In the genomic region with DNA sequence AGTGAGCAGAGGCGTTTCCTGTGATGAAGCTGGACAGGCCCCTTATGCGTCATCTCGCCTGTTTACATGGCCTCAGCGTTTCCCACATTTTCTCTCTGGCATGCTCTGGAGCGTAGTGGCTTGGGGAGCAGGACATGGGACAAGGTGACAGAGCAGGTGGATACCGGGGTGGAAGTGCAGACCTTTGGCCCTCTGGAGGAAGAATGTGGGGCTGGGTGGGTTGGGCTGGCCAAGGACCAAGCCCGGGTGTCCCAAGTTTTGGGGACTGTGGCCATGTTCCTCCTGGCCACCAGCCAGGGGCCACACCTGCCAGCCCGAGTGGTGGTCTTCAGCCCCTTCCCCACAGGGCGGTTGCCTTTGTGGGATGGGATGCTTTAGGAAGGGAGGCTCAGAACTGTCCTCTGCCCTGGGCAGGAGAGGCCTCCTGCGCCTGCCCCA, we compare ENCODE assay signal across 14 cellular contexts.
"Had no signal": no experiment of that assay in that cellular context is flagged by ENCODE, and none has a peak within 500 bp of the region (broad histone marks: within the 10 kb centered on the region; RNA-seq: fewer than 3 reads in every experiment).

No MANE protein-coding gene starts in this region.

- H3K79me2 ChIP-seq: parathyroid adenoma had no signal

- ATAC-seq: activated T-cell treated with anti-CD3 and anti-CD28 coated beads, Interleukin-2, amount 50 U/mL, for 4 hours had no signal

- H3K4me3 ChIP-seq: neural progenitor cell had no signal

- H3K27me3 ChIP-seq: brain microvascular endothelial cell, neural progenitor cell had no signal

- DNase-seq: activated CD4-positive, alpha-beta T cell treated with anti-CD3 and anti-CD28 coated beads for 4 hours; activated gamma-delta T cell; activated T-cell treated with anti-CD3 and anti-CD28 coated beads, Interleukin-2, amount 50 U/mL, for 4 hours; brain microvascular endothelial cell; cerebellar nuclear complex; glutamatergic neuron; retina; stimulated activated CD4-positive, alpha-beta T cell treated with anti-CD3 and anti-CD28 coated beads, Interleukin-1b, Interleukin-23, amount 100 ng/mL, for 48 hours; stimulated activated naive CD4-positive, alpha-beta T cell treated with Interleukin-2 at 50 U/mL for 16 hours; T-helper 9 cell had no signal

- H3K27ac Mint-ChIP-seq: activated naive CD8-positive, alpha-beta T cell; memory B cell; neural progenitor cell had no signal

- H3K4me2 ChIP-seq: neural progenitor cell had no signal

- H3K27me3 Mint-ChIP-seq: activated naive CD8-positive, alpha-beta T cell had no signal

- H3K4me1 Mint-ChIP-seq: memory B cell, neural progenitor cell had no signal

- H3K4me3 Mint-ChIP-seq: activated naive CD8-positive, alpha-beta T cell; activated T-cell treated with anti-CD3 and anti-CD28 coated beads, Interleukin-2, amount 50 U/mL, for 4 hours; memory B cell; neural progenitor cell had no signal

- H2AFZ ChIP-seq: neural progenitor cell, parathyroid adenoma had no signal

- H3K9me3 Mint-ChIP-seq: activated T-cell treated with anti-CD3 and anti-CD28 coated beads, Interleukin-2, amount 50 U/mL, for 4 hours; memory B cell had no signal

- H3K36me3 ChIP-seq: brain microvascular endothelial cell, neural progenitor cell had no signal

- H3K27ac ChIP-seq: brain microvascular endothelial cell, neural progenitor cell, parathyroid adenoma had no signal

- H3K9ac ChIP-seq: neural progenitor cell, parathyroid adenoma had no signal

- H3K4me1 ChIP-seq: neural progenitor cell, parathyroid adenoma had no signal
